In the genomic region with DNA sequence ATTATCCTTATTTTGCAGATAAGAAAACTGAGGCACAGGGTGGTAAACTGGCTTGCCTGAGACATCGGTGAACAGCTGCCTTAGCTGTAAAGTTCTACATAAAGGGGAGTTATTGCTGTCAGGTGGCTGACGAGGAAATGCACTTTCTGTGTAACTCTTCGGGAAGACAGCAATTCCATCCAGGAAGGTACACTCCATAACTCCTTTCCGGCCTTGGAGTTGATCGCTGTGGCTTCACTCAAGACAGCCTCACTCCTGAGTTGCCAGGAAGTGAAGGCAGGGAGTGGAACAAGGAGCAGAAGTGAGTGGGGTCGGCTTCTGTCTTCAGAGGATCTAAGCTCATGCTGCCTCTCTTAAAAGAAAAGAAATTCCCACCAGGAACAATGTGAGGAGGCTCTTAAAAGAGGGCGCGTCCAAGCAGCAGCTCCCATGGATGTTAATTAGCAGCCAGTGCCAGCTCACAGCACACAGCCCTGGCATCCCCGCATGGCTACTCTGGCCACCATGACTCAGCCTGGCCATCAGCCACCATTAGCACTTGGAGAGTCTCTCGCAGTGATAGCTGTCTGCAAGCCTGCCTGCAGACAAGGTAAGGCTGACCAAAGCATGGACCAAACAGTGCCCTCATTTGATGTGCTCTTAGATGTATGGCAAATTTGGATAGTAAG, we compare ENCODE assay signal across 11 cellular contexts.
DNase-seq lines count a peak whose midpoint lies in the region; ATAC-seq and TF ChIP-seq lines count a peak whose summit lies in the region.
"Had no signal": no experiment of that assay in that cellular context is flagged by ENCODE, and none has a peak within 500 bp of the region (broad histone marks: within the 10 kb centered on the region; RNA-seq: fewer than 3 reads in every experiment).

No MANE protein-coding gene starts in this region.

- ATAC-seq in RWPE2 (ENCODE audit: low read depth) (peak; percentile 65; the same call in 2 of the 3 replicates), omental fat pad (ENCODE audit: low FRiP score) (peak; percentile 31), GM21381 (IDR thresholded peaks at IDR 0.05; ENCODE audit: unreplicated experiment) (no peak)
- ATAC-seq: activated T-cell treated with anti-CD3 and anti-CD28 coated beads, Interleukin-2, amount 50 U/mL, for 72 hours; foreskin keratinocyte had no signal

- H3K4me3 ChIP-seq in RWPE2 (ENCODE audit: severe bottlenecking) (no peak overlapping the region), fibroblast of mammary gland (ENCODE audit: control insufficient read depth, low read depth, low read length) (no peak overlapping the region)

- DNase-seq in EL (peak; percentile 90), RWPE2 (ENCODE audit: low spot score) (no peak), fibroblast of mammary gland (ENCODE audit: low read depth) (peak; percentile 65), omental fat pad (ENCODE audit: low spot score) (no peak), GM19238 (ENCODE audit: insufficient read length, low spot score) (no peak), NCI-H526 (lab: John Stamatoyannopoulos, UW) (no peak), OCI-M1 (lab: John Stamatoyannopoulos, UW) (no peak)
- DNase-seq: activated T-cell treated with anti-CD3 and anti-CD28 coated beads, Interleukin-2, amount 50 U/mL, for 72 hours; foreskin keratinocyte; NCI-H1417 had no signal

- no peak for TF ChIP-seq CTCF in RWPE2 (IDR thresholded peaks at IDR 0.05; ENCODE audit: poor library complexity, severe bottlenecking)
- no peak for TF ChIP-seq CTCF in fibroblast of mammary gland (conservative IDR thresholded peaks at IDR 0.05; ENCODE audit: control insufficient read depth, insufficient read depth, low read depth, low read length)
- no peak for TF ChIP-seq CTCF in omental fat pad (IDR thresholded peaks at IDR 0.05)

- H3K9me3 ChIP-seq in RWPE2 (ENCODE audit: severe bottlenecking) = no peaks in the 10 kb centered on the region

- peaks cover 20% of the 10 kb centered on the region for H3K36me3 ChIP-seq in RWPE2 (ENCODE audit: low read depth)

- H3K27me3 ChIP-seq in RWPE2 (ENCODE audit: insufficient read depth, poor library complexity, severe bottlenecking) = no peaks in the 10 kb centered on the region
- H3K27me3 ChIP-seq: foreskin keratinocyte had no signal

- H3K27ac ChIP-seq in RWPE2 (ENCODE audit: poor library complexity, severe bottlenecking) = no peak overlapping the region
- H3K27ac ChIP-seq: foreskin keratinocyte had no signal

- H3K4me1 ChIP-seq in RWPE2 (ENCODE audit: insufficient read depth, poor library complexity, severe bottlenecking) = no peaks in the 10 kb centered on the region
- H3K4me1 ChIP-seq: foreskin keratinocyte had no signal

Comparison
In these comparisons a context has a peak if more than half of its experiments do, and no peak if none do; other contexts are left out.
1. DNase-seq: peak in EL (single experiment) and fibroblast of mammary gland (single experiment); none in RWPE2 (single experiment), omental fat pad (single experiment), GM19238 (single experiment), NCI-H526 (0 of 2) and OCI-M1 (single experiment).